ENCODE assay signal across 18 cellular contexts in genomic region chr3:138877246-138877645, GRCh38.
"Had no signal": no experiment of that assay in that cellular context is flagged by ENCODE, and none has a peak within 500 bp of the region (broad histone marks: within the 10 kb centered on the region; RNA-seq: fewer than 3 reads in every experiment).

No MANE protein-coding gene starts in this region.

- FAIRE-seq: pancreas had no signal

- H3K9me3 ChIP-seq: body of pancreas, pancreas, thoracic aorta had no signal

- H3K4me3 ChIP-seq: body of pancreas, gastroesophageal sphincter, heart right ventricle, pancreas, thoracic aorta had no signal

- H3K4me3 Mint-ChIP-seq: activated CD4-positive, alpha-beta T cell treated with anti-CD3 and anti-CD28 coated beads, Interleukin-2, amount 10 ng/mL, durations not matched to agents 24 days and 14 days; activated CD8-positive, alpha-beta T cell treated with anti-CD3 and anti-CD28 coated beads for 36 hours; effector memory CD8-positive, alpha-beta T cell; memory B cell; naive B cell; stimulated activated naive B cell treated with anti-CD40 and anti-IgM and Interleukin-4, amounts not matched to agents 10 μg/mL and 1 μg/mL and 100 μg/mL, for 72 hours had no signal

- H3K4me1 Mint-ChIP-seq: naive B cell had no signal

- DNase-seq: activated CD4-positive, alpha-beta T cell treated with anti-CD3 and anti-CD28 coated beads, Interleukin-2, amount 10 ng/mL, durations not matched to agents 24 days and 14 days; activated CD8-positive, alpha-beta T cell treated with anti-CD3 and anti-CD28 coated beads for 36 hours; activated naive CD4-positive, alpha-beta T cell treated with Interleukin-2 at 50 U/mL for 16 hours; activated T-cell treated with anti-CD3 and anti-CD28 coated beads, Interleukin-2, amount 50 U/mL, for 1 hour; body of pancreas; caudate nucleus; effector memory CD8-positive, alpha-beta T cell; heart right ventricle; left ventricle myocardium superior; naive B cell; stimulated activated naive B cell treated with anti-CD40 and anti-IgM and Interleukin-4, amounts not matched to agents 10 μg/mL and 1 μg/mL and 100 μg/mL, for 72 hours; T-helper 9 cell had no signal

- H3K36me3 ChIP-seq: gastroesophageal sphincter, heart right ventricle, pancreas, thoracic aorta had no signal

- H3K4me1 ChIP-seq: body of pancreas, gastroesophageal sphincter, pancreas had no signal

- H3K27ac Mint-ChIP-seq: activated CD4-positive, alpha-beta T cell treated with anti-CD3 and anti-CD28 coated beads, Interleukin-2, amount 10 ng/mL, durations not matched to agents 24 days and 14 days; activated CD8-positive, alpha-beta T cell treated with anti-CD3 and anti-CD28 coated beads for 36 hours; activated T-helper 2 cell treated with anti-CD3 and anti-CD28 coated beads, Interferon-gamma antibody, Interleukin-2, Interleukin-4, amounts not matched to agents 10 μg/mL and 5 μg/mL and 100 μg/mL, durations not matched to agents 14 hours and 24 hours and 36 hours; effector memory CD8-positive, alpha-beta T cell; memory B cell; naive B cell; stimulated activated naive B cell treated with anti-CD40 and anti-IgM and Interleukin-4, amounts not matched to agents 10 μg/mL and 1 μg/mL and 100 μg/mL, for 72 hours had no signal

- ATAC-seq: activated CD8-positive, alpha-beta T cell treated with anti-CD3 and anti-CD28 coated beads for 36 hours; body of pancreas; effector memory CD8-positive, alpha-beta T cell; gastroesophageal sphincter; heart right ventricle; left ventricle myocardium superior; pancreas; sciatic nerve; stimulated activated naive B cell treated with anti-CD40 and anti-IgM and Interleukin-4, amounts not matched to agents 10 μg/mL and 1 μg/mL and 100 μg/mL, for 72 hours had no signal

- H3K27ac ChIP-seq: body of pancreas, gastroesophageal sphincter, pancreas, thoracic aorta had no signal

- H3K27me3 Mint-ChIP-seq: activated CD4-positive, alpha-beta T cell treated with anti-CD3 and anti-CD28 coated beads, Interleukin-2, amount 10 ng/mL, durations not matched to agents 24 days and 14 days; activated CD8-positive, alpha-beta T cell treated with anti-CD3 and anti-CD28 coated beads for 36 hours had no signal

- H3K27me3 ChIP-seq: body of pancreas, gastroesophageal sphincter, heart right ventricle, pancreas had no signal
